ENCODE assay signal across 1 cellular context in the genomic region with DNA sequence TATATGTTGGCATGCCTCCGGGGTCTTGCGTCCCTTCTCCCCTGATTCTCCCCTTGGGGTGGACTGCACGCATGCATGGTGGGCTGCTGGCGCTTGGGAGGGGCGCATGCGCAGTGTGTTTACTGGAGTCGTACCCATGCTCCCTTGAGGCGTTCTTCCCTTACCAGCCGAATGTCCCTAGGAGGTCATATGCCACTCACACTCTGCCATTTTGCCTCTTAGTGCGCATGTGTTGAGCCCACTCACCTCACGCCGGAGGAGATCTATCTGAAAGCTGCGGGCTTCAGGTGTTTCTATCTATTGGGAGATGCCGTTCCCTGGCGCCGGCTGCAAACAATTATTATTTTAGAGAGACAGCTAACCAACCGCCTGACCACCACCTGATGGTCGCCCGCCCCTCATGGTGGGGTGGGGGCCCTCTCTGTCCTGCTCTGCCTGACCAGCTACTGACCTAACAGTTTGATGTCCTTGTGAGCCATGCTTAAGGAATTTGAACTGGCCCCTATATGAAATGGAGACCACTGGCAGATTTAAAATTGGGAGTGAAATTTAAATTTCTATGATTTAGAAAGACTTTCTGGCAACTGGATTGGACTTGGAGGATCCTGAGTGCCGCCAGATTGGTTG.
TF ChIP-seq lines count a peak whose summit lies in the region.

No MANE protein-coding gene starts in this region.

TF ChIP-seq in GM23338, 12 proteins besides CTCF, POLR2A, EP300 and RAD21 (continued from another document):
- TF ChIP-seq, protein P1, sequence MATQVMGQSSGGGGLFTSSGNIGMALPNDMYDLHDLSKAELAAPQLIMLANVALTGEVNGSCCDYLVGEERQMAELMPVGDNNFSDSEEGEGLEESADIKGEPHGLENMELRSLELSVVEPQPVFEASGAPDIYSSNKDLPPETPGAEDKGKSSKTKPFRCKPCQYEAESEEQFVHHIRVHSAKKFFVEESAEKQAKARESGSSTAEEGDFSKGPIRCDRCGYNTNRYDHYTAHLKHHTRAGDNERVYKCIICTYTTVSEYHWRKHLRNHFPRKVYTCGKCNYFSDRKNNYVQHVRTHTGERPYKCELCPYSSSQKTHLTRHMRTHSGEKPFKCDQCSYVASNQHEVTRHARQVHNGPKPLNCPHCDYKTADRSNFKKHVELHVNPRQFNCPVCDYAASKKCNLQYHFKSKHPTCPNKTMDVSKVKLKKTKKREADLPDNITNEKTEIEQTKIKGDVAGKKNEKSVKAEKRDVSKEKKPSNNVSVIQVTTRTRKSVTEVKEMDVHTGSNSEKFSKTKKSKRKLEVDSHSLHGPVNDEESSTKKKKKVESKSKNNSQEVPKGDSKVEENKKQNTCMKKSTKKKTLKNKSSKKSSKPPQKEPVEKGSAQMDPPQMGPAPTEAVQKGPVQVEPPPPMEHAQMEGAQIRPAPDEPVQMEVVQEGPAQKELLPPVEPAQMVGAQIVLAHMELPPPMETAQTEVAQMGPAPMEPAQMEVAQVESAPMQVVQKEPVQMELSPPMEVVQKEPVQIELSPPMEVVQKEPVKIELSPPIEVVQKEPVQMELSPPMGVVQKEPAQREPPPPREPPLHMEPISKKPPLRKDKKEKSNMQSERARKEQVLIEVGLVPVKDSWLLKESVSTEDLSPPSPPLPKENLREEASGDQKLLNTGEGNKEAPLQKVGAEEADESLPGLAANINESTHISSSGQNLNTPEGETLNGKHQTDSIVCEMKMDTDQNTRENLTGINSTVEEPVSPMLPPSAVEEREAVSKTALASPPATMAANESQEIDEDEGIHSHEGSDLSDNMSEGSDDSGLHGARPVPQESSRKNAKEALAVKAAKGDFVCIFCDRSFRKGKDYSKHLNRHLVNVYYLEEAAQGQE (IDR thresholded peaks at IDR 0.05; ENCODE audit: unreplicated experiment) = no peak
- TF ChIP-seq, protein P2, sequence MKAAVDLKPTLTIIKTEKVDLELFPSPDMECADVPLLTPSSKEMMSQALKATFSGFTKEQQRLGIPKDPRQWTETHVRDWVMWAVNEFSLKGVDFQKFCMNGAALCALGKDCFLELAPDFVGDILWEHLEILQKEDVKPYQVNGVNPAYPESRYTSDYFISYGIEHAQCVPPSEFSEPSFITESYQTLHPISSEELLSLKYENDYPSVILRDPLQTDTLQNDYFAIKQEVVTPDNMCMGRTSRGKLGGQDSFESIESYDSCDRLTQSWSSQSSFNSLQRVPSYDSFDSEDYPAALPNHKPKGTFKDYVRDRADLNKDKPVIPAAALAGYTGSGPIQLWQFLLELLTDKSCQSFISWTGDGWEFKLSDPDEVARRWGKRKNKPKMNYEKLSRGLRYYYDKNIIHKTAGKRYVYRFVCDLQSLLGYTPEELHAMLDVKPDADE (IDR thresholded peaks at IDR 0.05) = no peak
- TF ChIP-seq NANOG (IDR thresholded peaks at IDR 0.05; ENCODE audit: borderline replicate concordance) = no peak
- no peak for TF ChIP-seq JUNB (IDR thresholded peaks at IDR 0.05; ENCODE audit: unreplicated experiment)
- TF ChIP-seq, protein P3, sequence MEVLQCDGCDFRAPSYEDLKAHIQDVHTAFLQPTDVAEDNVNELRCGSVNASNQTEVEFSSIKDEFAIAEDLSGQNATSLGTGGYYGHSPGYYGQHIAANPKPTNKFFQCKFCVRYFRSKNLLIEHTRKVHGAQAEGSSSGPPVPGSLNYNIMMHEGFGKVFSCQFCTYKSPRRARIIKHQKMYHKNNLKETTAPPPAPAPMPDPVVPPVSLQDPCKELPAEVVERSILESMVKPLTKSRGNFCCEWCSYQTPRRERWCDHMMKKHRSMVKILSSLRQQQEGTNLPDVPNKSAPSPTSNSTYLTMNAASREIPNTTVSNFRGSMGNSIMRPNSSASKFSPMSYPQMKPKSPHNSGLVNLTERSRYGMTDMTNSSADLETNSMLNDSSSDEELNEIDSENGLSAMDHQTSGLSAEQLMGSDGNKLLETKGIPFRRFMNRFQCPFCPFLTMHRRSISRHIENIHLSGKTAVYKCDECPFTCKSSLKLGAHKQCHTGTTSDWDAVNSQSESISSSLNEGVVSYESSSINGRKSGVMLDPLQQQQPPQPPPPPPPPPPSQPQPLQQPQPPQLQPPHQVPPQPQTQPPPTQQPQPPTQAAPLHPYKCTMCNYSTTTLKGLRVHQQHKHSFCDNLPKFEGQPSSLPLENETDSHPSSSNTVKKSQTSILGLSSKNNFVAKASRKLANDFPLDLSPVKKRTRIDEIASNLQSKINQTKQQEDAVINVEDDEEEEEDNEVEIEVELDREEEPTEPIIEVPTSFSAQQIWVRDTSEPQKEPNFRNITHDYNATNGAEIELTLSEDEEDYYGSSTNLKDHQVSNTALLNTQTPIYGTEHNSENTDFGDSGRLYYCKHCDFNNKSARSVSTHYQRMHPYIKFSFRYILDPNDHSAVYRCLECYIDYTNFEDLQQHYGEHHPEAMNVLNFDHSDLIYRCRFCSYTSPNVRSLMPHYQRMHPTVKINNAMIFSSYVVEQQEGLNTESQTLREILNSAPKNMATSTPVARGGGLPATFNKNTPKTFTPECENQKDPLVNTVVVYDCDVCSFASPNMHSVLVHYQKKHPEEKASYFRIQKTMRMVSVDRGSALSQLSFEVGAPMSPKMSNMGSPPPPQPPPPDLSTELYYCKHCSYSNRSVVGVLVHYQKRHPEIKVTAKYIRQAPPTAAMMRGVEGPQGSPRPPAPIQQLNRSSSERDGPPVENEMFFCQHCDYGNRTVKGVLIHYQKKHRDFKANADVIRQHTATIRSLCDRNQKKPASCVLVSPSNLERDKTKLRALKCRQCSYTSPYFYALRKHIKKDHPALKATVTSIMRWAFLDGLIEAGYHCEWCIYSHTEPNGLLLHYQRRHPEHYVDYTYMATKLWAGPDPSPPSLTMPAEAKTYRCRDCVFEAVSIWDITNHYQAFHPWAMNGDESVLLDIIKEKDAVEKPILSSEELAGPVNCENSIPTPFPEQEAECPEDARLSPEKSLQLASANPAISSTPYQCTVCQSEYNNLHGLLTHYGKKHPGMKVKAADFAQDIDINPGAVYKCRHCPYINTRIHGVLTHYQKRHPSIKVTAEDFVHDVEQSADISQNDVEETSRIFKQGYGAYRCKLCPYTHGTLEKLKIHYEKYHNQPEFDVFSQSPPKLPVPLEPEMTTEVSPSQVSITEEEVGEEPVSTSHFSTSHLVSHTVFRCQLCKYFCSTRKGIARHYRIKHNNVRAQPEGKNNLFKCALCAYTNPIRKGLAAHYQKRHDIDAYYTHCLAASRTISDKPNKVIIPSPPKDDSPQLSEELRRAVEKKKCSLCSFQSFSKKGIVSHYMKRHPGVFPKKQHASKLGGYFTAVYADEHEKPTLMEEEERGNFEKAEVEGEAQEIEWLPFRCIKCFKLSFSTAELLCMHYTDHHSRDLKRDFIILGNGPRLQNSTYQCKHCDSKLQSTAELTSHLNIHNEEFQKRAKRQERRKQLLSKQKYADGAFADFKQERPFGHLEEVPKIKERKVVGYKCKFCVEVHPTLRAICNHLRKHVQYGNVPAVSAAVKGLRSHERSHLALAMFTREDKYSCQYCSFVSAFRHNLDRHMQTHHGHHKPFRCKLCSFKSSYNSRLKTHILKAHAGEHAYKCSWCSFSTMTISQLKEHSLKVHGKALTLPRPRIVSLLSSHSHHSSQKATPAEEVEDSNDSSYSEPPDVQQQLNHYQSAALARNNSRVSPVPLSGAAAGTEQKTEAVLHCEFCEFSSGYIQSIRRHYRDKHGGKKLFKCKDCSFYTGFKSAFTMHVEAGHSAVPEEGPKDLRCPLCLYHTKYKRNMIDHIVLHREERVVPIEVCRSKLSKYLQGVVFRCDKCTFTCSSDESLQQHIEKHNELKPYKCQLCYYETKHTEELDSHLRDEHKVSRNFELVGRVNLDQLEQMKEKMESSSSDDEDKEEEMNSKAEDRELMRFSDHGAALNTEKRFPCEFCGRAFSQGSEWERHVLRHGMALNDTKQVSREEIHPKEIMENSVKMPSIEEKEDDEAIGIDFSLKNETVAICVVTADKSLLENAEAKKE (CRISPR knock-in tag; IDR thresholded peaks at IDR 0.05) = no peak
- TF ChIP-seq ZNF331 (CRISPR knock-in tag; IDR thresholded peaks at IDR 0.05; ENCODE audit: low read depth) = no peak
- TF ChIP-seq CREB1 (CRISPR knock-in tag; IDR thresholded peaks at IDR 0.05; ENCODE audit: low read depth) = no peak
